37 cellular contexts compared by ENCODE assay signal in the genomic region with DNA sequence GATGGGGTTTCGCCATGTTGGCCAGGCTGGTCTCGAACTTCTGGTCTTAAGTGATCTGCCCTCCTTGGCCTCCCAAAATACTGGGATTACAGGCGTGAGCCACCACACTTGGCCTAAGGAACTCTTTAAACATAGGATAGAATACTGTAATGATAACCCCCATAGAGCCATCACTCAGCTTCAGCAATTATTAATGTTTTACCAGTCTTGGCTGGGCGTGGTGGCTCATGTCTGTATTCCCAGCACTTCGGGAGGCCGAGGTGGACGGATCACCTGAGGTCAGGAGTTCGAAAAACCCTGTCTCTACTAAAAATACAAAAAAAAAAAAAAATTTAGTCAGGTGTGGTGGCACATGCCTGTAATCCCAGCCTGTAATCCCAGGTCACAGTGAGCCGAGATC.
"Had no signal": no experiment of that assay in that cellular context is flagged by ENCODE, and none has a peak within 500 bp of the region (broad histone marks: within the 10 kb centered on the region; RNA-seq: fewer than 3 reads in every experiment).

No MANE protein-coding gene starts in this region.

- H3K4me3 ChIP-seq: adrenal gland, body of pancreas, breast epithelium had no signal

- H3K4me3 Mint-ChIP-seq: activated B cell treated with CpG ODN at 0.5 μM for 24 hours; activated CD4-positive, alpha-beta memory T cell treated with anti-CD3 and anti-CD28 coated beads for 36 hours; activated CD4-positive, alpha-beta T cell treated with anti-CD3 and anti-CD28 coated beads, Interleukin-2, amount 10 ng/mL, durations not matched to agents 24 days and 14 days; activated CD8-positive, alpha-beta memory T cell treated with anti-CD3 and anti-CD28 coated beads, Interleukin-2, amount 10 ng/mL, durations not matched to agents 7 days and 5 days; activated CD8-positive, alpha-beta T cell treated with anti-CD3 and anti-CD28 coated beads for 36 hours; activated naive CD4-positive, alpha-beta T cell treated with anti-CD3 and anti-CD28 coated beads for 36 hours; activated naive CD8-positive, alpha-beta T cell treated with anti-CD3 and anti-CD28 coated beads for 36 hours; activated T-cell treated with anti-CD3 and anti-CD28 coated beads, Interleukin-2, amount 50 U/mL, for 4 hours; activated T-cell treated with anti-CD3 and anti-CD28 coated beads, Interleukin-2, amount 50 U/mL, for 72 hours; activated T-helper 1 cell treated with anti-CD3 and anti-CD28 coated beads, Interleukin-12 subunit alpha, Interleukin-12 subunit beta, Interleukin-2, Interleukin-4 antibody, amounts not matched to agents 30 ng/mL and 10 ng/mL and 1 ng/mL, durations not matched to agents 14 hours and 24 hours and 36 hours; activated T-helper 17 cell treated with anti-CD3 and anti-CD28 coated beads, Interleukin-2, amount 50 U/mL, for 72 hours; T-helper 1 cell treated with Interleukin-12 subunit alpha and Interleukin-12 subunit beta and Interleukin-4 antibody, amounts not matched to agents 30 μg/mL and 1 μg/mL, for 36 hours; T-helper 2 cell treated with Interferon-gamma antibody and Interleukin-4, amounts not matched to agents 5 μg/mL and 100 μg/mL, for 36 hours had no signal

- DNase-seq: activated B cell treated with CpG ODN at 0.5 μM for 24 hours; activated CD4-positive, alpha-beta memory T cell treated with anti-CD3 and anti-CD28 coated beads for 36 hours; activated CD4-positive, alpha-beta T cell treated with anti-CD3 and anti-CD28 coated beads for 4 hours; activated CD4-positive, alpha-beta T cell treated with anti-CD3 and anti-CD28 coated beads, Interleukin-2, amount 10 ng/mL, durations not matched to agents 24 days and 14 days; activated CD4-positive, alpha-beta T cell treated with anti-CD3 and anti-CD28 coated beads, Interleukin-2, amount 50 U/mL, for 1 hour; activated CD4-positive, alpha-beta T cell treated with anti-CD3 and anti-CD28 coated beads, Interleukin-2, amount 50 U/mL, for 4 hours; activated CD4-positive, CD25-positive, alpha-beta regulatory T cell treated with anti-CD3 and anti-CD28 coated beads, Interleukin-2, amount 50 U/mL, for 72 hours; activated CD8-positive, alpha-beta memory T cell treated with anti-CD3 and anti-CD28 coated beads, Interleukin-2, amount 10 ng/mL, durations not matched to agents 7 days and 5 days; activated CD8-positive, alpha-beta T cell treated with anti-CD3 and anti-CD28 coated beads for 36 hours; activated effector memory CD4-positive, alpha-beta T cell treated with anti-CD3 and anti-CD28 coated beads, Interleukin-2, amount 50 U/mL, for 16 hours; activated gamma-delta T cell treated with Interleukin-2 at 50 U/mL for 16 hours; activated naive CD4-positive, alpha-beta T cell; activated naive CD4-positive, alpha-beta T cell treated with anti-CD3 and anti-CD28 coated beads for 36 hours; activated naive CD4-positive, alpha-beta T cell treated with anti-CD3 and anti-CD28 coated beads, Interleukin-2, amount 50 U/mL, for 16 hours; activated naive CD8-positive, alpha-beta T cell treated with anti-CD3 and anti-CD28 coated beads for 36 hours; activated T-cell treated with anti-CD3 and anti-CD28 coated beads for 4 hours; activated T-cell treated with anti-CD3 and anti-CD28 coated beads, Interleukin-2, amount 50 U/mL, for 1 hour; activated T-cell treated with anti-CD3 and anti-CD28 coated beads, Interleukin-2, amount 50 U/mL, for 4 hours; activated T-cell treated with anti-CD3 and anti-CD28 coated beads, Interleukin-2, amount 50 U/mL, for 72 hours; adrenal gland; amniotic stem cell; aorta; body of pancreas; brain microvascular endothelial cell; central memory CD4-positive, alpha-beta T cell; T-helper 1 cell; T-helper 2 cell; T-helper 9 cell had no signal

- H3K27me3 Mint-ChIP-seq: activated B cell treated with CpG ODN at 0.5 μM for 24 hours; activated CD4-positive, alpha-beta memory T cell treated with anti-CD3 and anti-CD28 coated beads for 36 hours; activated CD4-positive, alpha-beta T cell treated with anti-CD3 and anti-CD28 coated beads, Interleukin-2, amount 10 ng/mL, durations not matched to agents 24 days and 14 days; activated CD8-positive, alpha-beta memory T cell treated with anti-CD3 and anti-CD28 coated beads, Interleukin-2, amount 10 ng/mL, durations not matched to agents 7 days and 5 days; activated CD8-positive, alpha-beta T cell treated with anti-CD3 and anti-CD28 coated beads for 36 hours; activated naive CD8-positive, alpha-beta T cell treated with anti-CD3 and anti-CD28 coated beads for 36 hours; activated T-helper 17 cell treated with anti-CD3 and anti-CD28 coated beads, Interleukin-2, amount 50 U/mL, for 72 hours had no signal

- H3K27me3 ChIP-seq: adrenal gland, body of pancreas, brain microvascular endothelial cell, breast epithelium had no signal

- FAIRE-seq: astrocyte, TTC549 had no signal

- ATAC-seq: activated CD8-positive, alpha-beta memory T cell treated with anti-CD3 and anti-CD28 coated beads, Interleukin-2, amount 10 ng/mL, durations not matched to agents 7 days and 5 days; activated CD8-positive, alpha-beta T cell treated with anti-CD3 and anti-CD28 coated beads for 36 hours; activated naive CD4-positive, alpha-beta T cell treated with anti-CD3 and anti-CD28 coated beads, Interleukin-2, amount 50 U/mL, for 72 hours; activated T-cell treated with anti-CD3 and anti-CD28 coated beads, Interleukin-2, amount 50 U/mL, for 4 hours; activated T-cell treated with anti-CD3 and anti-CD28 coated beads, Interleukin-2, amount 50 U/mL, for 72 hours; activated T-helper 17 cell treated with anti-CD3 and anti-CD28 coated beads, Interleukin-2, amount 50 U/mL, for 72 hours; body of pancreas had no signal

- H3K9me3 ChIP-seq: adrenal gland, body of pancreas, breast epithelium had no signal

- H3K27ac Mint-ChIP-seq: activated B cell treated with CpG ODN at 0.5 μM for 24 hours; activated CD4-positive, alpha-beta memory T cell treated with anti-CD3 and anti-CD28 coated beads for 36 hours; activated CD8-positive, alpha-beta memory T cell treated with anti-CD3 and anti-CD28 coated beads, Interleukin-2, amount 10 ng/mL, durations not matched to agents 7 days and 5 days; activated CD8-positive, alpha-beta T cell treated with anti-CD3 and anti-CD28 coated beads for 36 hours; activated naive CD4-positive, alpha-beta T cell treated with anti-CD3 and anti-CD28 coated beads for 36 hours; activated naive CD8-positive, alpha-beta T cell treated with anti-CD3 and anti-CD28 coated beads for 36 hours; activated T-cell treated with anti-CD3 and anti-CD28 coated beads, Interleukin-2, amount 50 U/mL, for 72 hours; activated T-helper 1 cell treated with anti-CD3 and anti-CD28 coated beads, Interleukin-12 subunit alpha, Interleukin-12 subunit beta, Interleukin-2, Interleukin-4 antibody, amounts not matched to agents 30 ng/mL and 10 ng/mL and 1 ng/mL, durations not matched to agents 14 hours and 24 hours and 36 hours; activated T-helper 17 cell treated with anti-CD3 and anti-CD28 coated beads, Interleukin-2, amount 50 U/mL, for 72 hours; T-helper 1 cell treated with Interleukin-12 subunit alpha and Interleukin-12 subunit beta and Interleukin-4 antibody, amounts not matched to agents 30 μg/mL and 1 μg/mL, for 36 hours; T-helper 2 cell treated with Interferon-gamma antibody and Interleukin-4, amounts not matched to agents 5 μg/mL and 100 μg/mL, for 36 hours had no signal

- H3K9me3 Mint-ChIP-seq: activated B cell treated with CpG ODN at 0.5 μM for 24 hours; activated CD4-positive, alpha-beta memory T cell treated with anti-CD3 and anti-CD28 coated beads for 36 hours; activated CD4-positive, alpha-beta T cell treated with anti-CD3 and anti-CD28 coated beads, Interleukin-2, amount 10 ng/mL, durations not matched to agents 24 days and 14 days; activated CD8-positive, alpha-beta T cell treated with anti-CD3 and anti-CD28 coated beads for 36 hours; activated naive CD4-positive, alpha-beta T cell treated with anti-CD3 and anti-CD28 coated beads for 36 hours; activated naive CD4-positive, alpha-beta T cell treated with anti-CD3 and anti-CD28 coated beads, Interleukin-2, amount 50 U/mL, for 72 hours; activated naive CD8-positive, alpha-beta T cell treated with anti-CD3 and anti-CD28 coated beads for 36 hours; activated T-cell treated with anti-CD3 and anti-CD28 coated beads, Interleukin-2, amount 50 U/mL, for 4 hours; activated T-cell treated with anti-CD3 and anti-CD28 coated beads, Interleukin-2, amount 50 U/mL, for 72 hours; activated T-helper 1 cell treated with anti-CD3 and anti-CD28 coated beads, Interleukin-12 subunit alpha, Interleukin-12 subunit beta, Interleukin-2, Interleukin-4 antibody, amounts not matched to agents 30 ng/mL and 10 ng/mL and 1 ng/mL, durations not matched to agents 14 hours and 24 hours and 36 hours; activated T-helper 17 cell treated with anti-CD3 and anti-CD28 coated beads, Interleukin-2, amount 50 U/mL, for 72 hours; T-helper 1 cell treated with Interleukin-12 subunit alpha and Interleukin-12 subunit beta and Interleukin-4 antibody, amounts not matched to agents 30 μg/mL and 1 μg/mL, for 36 hours; T-helper 2 cell treated with Interferon-gamma antibody and Interleukin-4, amounts not matched to agents 5 μg/mL and 100 μg/mL, for 36 hours had no signal

- H3K4me1 Mint-ChIP-seq: activated B cell treated with CpG ODN at 0.5 μM for 24 hours; activated T-helper 17 cell treated with anti-CD3 and anti-CD28 coated beads, Interleukin-2, amount 50 U/mL, for 72 hours had no signal

- H3K27ac ChIP-seq: adrenal gland, body of pancreas, brain microvascular endothelial cell, breast epithelium, VCaP had no signal

- H3K4me1 ChIP-seq: adrenal gland, body of pancreas, breast epithelium had no signal
